Comparison of ENCODE assay signal across 12 cellular contexts in genomic region chr22:22616636-22617035, GRCh38. TPM values are rescaled to one million over a fixed set of nuclear protein-coding genes. Genes with fewer than 3 reads are reported as not detected.
A peak's percentile ranks its signal among the peaks of the same experiment; 100 is the strongest.
DNase-seq lines count a peak whose midpoint lies in the region; ATAC-seq, FAIRE-seq and TF ChIP-seq lines count a peak whose summit lies in the region.
"Had no signal": no experiment of that assay in that cellular context is flagged by ENCODE, and none has a peak within 500 bp of the region (broad histone marks: within the 10 kb centered on the region; RNA-seq: fewer than 3 reads in every experiment).

No MANE protein-coding gene starts in this region.

- peaks cover 0 to 4% (median 0%) of the 10 kb centered on the region in 11 experiments; a peak in 1 of 22 replicates for H3K9me3 ChIP-seq in BLaER1 treated with 17β-estradiol and CSF1 and Interleukin-3, amounts not matched to agents 10 nM and 100 nM (replicated peaks in 1 of 11)

- peak overlapping the region in 7 of 11 experiments; percentile 9 to 39 (median 30); a peak in 11 of 22 replicates for H3K4me2 ChIP-seq in BLaER1 treated with 17β-estradiol and CSF1 and Interleukin-3, amounts not matched to agents 10 nM and 100 nM

- H3K4me3 ChIP-seq in BLaER1 treated with 17β-estradiol and CSF1 and Interleukin-3, amounts not matched to agents 10 nM and 100 nM = no peak overlapping the region
- H3K4me3 ChIP-seq: cardiac muscle cell had no signal

- peaks cover 0 to 34% (median 27%) of the 10 kb centered on the region in 10 experiments; a peak in 16 of 20 replicates for H3K4me1 ChIP-seq in BLaER1 treated with 17β-estradiol and CSF1 and Interleukin-3, amounts not matched to agents 10 nM and 100 nM

- no peak overlapping the region for H3K9ac ChIP-seq in BLaER1 treated with 17β-estradiol and CSF1 and Interleukin-3, amounts not matched to agents 10 nM and 100 nM

- TF ChIP-seq POLR2A in GM12892 (IDR thresholded peaks at IDR 0.05; ENCODE audit: low read depth, low read length) (no peak), GM18505 (IDR thresholded peaks at IDR 0.05; ENCODE audit: borderline replicate concordance, extremely low read depth, insufficient read depth, insufficient read length) (no peak)

- no peaks in the 10 kb centered on the region for H4K20me1 ChIP-seq in BLaER1 treated with 17β-estradiol and CSF1 and Interleukin-3, amounts not matched to agents 10 nM and 100 nM

- TF ChIP-seq CTCF in D721Med (IDR thresholded peaks at IDR 0.05; ENCODE audit: insufficient read depth, missing control alignments) = no peak

- intact Hi-C loops in Right ventricle myocardium inferior (cut with DNase I) = no loop called here

- no peak overlapping the region for H3K27ac ChIP-seq in BLaER1 treated with 17β-estradiol and CSF1 and Interleukin-3, amounts not matched to agents 10 nM and 100 nM
- H3K27ac ChIP-seq: C4-2B, cardiac muscle cell had no signal

- no peaks in the 10 kb centered on the region for H3K36me3 ChIP-seq in BLaER1 treated with 17β-estradiol and CSF1 and Interleukin-3, amounts not matched to agents 10 nM and 100 nM
- H3K36me3 ChIP-seq: cardiac muscle cell had no signal

- no peak for DNase-seq in GM12892 (ENCODE audit: insufficient read length)
- peak; percentile 24 for DNase-seq in RPMI8226
- peak; percentile 23 for DNase-seq in glomerular visceral epithelial cell (ENCODE audit: extremely low spot score)
- no peak for DNase-seq in D721Med (ENCODE audit: insufficient read length, low spot score)
- DNase-seq in Right ventricle myocardium inferior (ENCODE audit: missing footprints) = no peak
- no peak for DNase-seq in ecto neural progenitor cell (ENCODE audit: low spot score)

- ATAC-seq in Right ventricle myocardium inferior (no peak), GM18505 (IDR thresholded peaks at IDR 0.05; ENCODE audit: unreplicated experiment) (no peak)
- ATAC-seq: sciatic nerve had no signal

- peaks cover 0 to 11% (median 0%) of the 10 kb centered on the region in 11 experiments; a peak in 2 of 22 replicates for H3K27me3 ChIP-seq in BLaER1 treated with 17β-estradiol and CSF1 and Interleukin-3, amounts not matched to agents 10 nM and 100 nM
- H3K27me3 ChIP-seq: cardiac muscle cell had no signal

- FAIRE-seq in GM12892 (lab: Jason Lieb, UNC) (peak; percentile 95), D721Med (lab: Jason Lieb, UNC) (no peak)
- FAIRE-seq: islet of Langerhans had no signal

RNA-seq across cellular contexts. Expression of gene GGTLC2, which starts 27.8 kb away (rescaled TPM):
- polyA plus RNA-seq in GM12892 (2012; ENCODE audit: missing spikeins) = not detected
- total RNA-seq in Right ventricle myocardium inferior = not detected
- total RNA-seq: cardiac muscle cell, sciatic nerve had no signal
- polyA plus RNA-seq: cardiac muscle cell had no signal

RNA-seq across cellular contexts. Expression of gene PRAME, which starts 57.6 kb away (rescaled TPM):
- polyA plus RNA-seq in GM12892 (2012; ENCODE audit: missing spikeins) = 2.1 TPM
- total RNA-seq in Right ventricle myocardium inferior = not detected
- total RNA-seq: cardiac muscle cell had no signal
- polyA plus RNA-seq: cardiac muscle cell had no signal

Comparison
In these comparisons a context has a peak if more than half of its experiments do, and no peak if none do; other contexts are left out.
1. DNase-seq: peak in RPMI8226 (single experiment) and glomerular visceral epithelial cell (single experiment); none in GM12892 (single experiment), D721Med (single experiment), Right ventricle myocardium inferior (single experiment) and ecto neural progenitor cell (single experiment).